26 cellular contexts compared by ENCODE assay signal in the genomic region with DNA sequence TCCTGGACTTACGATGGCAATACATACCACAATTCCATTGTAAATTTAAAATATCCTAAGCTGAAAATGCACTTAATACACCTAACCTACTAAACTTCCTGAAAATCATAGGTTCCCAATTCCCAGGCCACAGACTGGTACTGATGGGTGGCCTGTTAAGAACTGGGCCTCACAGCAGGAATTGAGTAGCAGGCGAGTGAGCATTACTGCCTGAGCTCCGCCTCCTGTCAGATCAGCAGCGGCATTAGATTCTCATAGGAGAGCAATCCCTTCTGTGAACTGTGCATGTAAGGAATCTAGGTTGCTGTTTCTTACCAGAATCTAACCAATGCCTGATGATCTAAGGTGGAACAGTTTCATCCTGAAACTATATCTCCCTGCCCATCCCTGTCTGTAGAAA.
DNase-seq lines count a peak whose midpoint lies in the region; ATAC-seq and TF ChIP-seq lines count a peak whose summit lies in the region.
"Had no signal": no experiment of that assay in that cellular context is flagged by ENCODE, and none has a peak within 500 bp of the region (broad histone marks: within the 10 kb centered on the region; RNA-seq: fewer than 3 reads in every experiment).

No MANE protein-coding gene starts in this region.

- H3K23ac ChIP-seq in neuronal stem cell (ENCODE audit: low read depth, low read length, poor library complexity), result no peak overlapping the region

- no peak overlapping the region for H4K8ac ChIP-seq in neuronal stem cell (ENCODE audit: low read depth, low read length)

- ATAC-seq in GM21717 (IDR thresholded peaks at IDR 0.05; ENCODE audit: unreplicated experiment) (peak; percentile 17), WTC11 (peak; percentile 77), GM21737 (IDR thresholded peaks at IDR 0.05; ENCODE audit: unreplicated experiment) (no peak), HG03196 (IDR thresholded peaks at IDR 0.05; ENCODE audit: unreplicated experiment) (no peak), HG03521 (IDR thresholded peaks at IDR 0.05; ENCODE audit: unreplicated experiment) (no peak)
- ATAC-seq: PC-3 had no signal

- CTCF ChIA-PET in WTC11 (lab: Charles Lee), result no interaction called here

- peak overlapping the region; percentile 38 for H2AFZ ChIP-seq in neuronal stem cell (ENCODE audit: low read length)

- peaks cover 4% of the 10 kb centered on the region; the same call in 1 of the 2 replicates for H3K4me1 Mint-ChIP-seq in WTC11

- no peak overlapping the region for H2BK15ac ChIP-seq in neuronal stem cell (ENCODE audit: low read length)

- no peak overlapping the region for H3K4me3 ChIP-seq in neuronal stem cell (ENCODE audit: low read length in 2 of 2)
- H3K4me3 ChIP-seq: BLaER1, HAP-1, SK-N-MC had no signal

- no peak overlapping the region for H3K4ac ChIP-seq in neuronal stem cell (ENCODE audit: low read length)

- H3K4me2 ChIP-seq in neuronal stem cell (ENCODE audit: insufficient read depth, low read length, poor library complexity, severe bottlenecking), result no peak overlapping the region
- H3K4me2 ChIP-seq: BLaER1 had no signal

- H3K79me1 ChIP-seq in neuronal stem cell (ENCODE audit: low read depth, low read length), result no peaks in the 10 kb centered on the region

- TF ChIP-seq CTCF in WTC11 (IDR thresholded peaks at IDR 0.05), result no peak

- H2BK12ac ChIP-seq in neuronal stem cell (ENCODE audit: low read length), result no peak overlapping the region

- no peaks in the 10 kb centered on the region for H3K27me3 ChIP-seq in neuronal stem cell (ENCODE audit: control insufficient read depth in 3 of 3, insufficient read depth in 3 of 3, low read depth in 1 of 3, low read length in 3 of 3)
- H3K27me3 ChIP-seq: BLaER1 had no signal

- H3K27me3 Mint-ChIP-seq in WTC11 (ENCODE audit: low read depth), result no peaks in the 10 kb centered on the region
- H3K27me3 Mint-ChIP-seq: CD4-positive, alpha-beta T cell had no signal

- H2AK5ac ChIP-seq in neuronal stem cell (ENCODE audit: low read depth, low read length), result no peak overlapping the region

- H4K91ac ChIP-seq in neuronal stem cell (ENCODE audit: low read depth, low read length, poor library complexity), result no peak overlapping the region

- H2BK5ac ChIP-seq in neuronal stem cell (ENCODE audit: low read length), result no peak overlapping the region

- peaks cover 6% of the 10 kb centered on the region for H3K36me3 Mint-ChIP-seq in WTC11

- H3K9me3 Mint-ChIP-seq in WTC11, result peaks cover 14% of the 10 kb centered on the region

- POLR2A ChIA-PET in WTC11 (lab: Charles Lee), result no interaction called here

- no peak overlapping the region for H3K4me3 Mint-ChIP-seq in WTC11
- H3K4me3 Mint-ChIP-seq: CD4-positive, alpha-beta T cell had no signal

- no CpG with 5 or more reads among the region's 4 CpGs for WGBS in neuronal stem cell (ENCODE audit: extremely low coverage in 2 of 2, insufficient read length in 2 of 2, insufficient replicate concordance in 1 of 2), 2 donors

- no peak overlapping the region for H3K18ac ChIP-seq in neuronal stem cell (ENCODE audit: low read length)

- no peaks in the 10 kb centered on the region for H3K9me3 ChIP-seq in neuronal stem cell (replicated peaks in 1 of 2; ENCODE audit: control insufficient read depth in 2 of 2, insufficient read depth in 1 of 2, low read depth in 1 of 2, low read length in 2 of 2)
- H3K9me3 ChIP-seq: BLaER1, HAP-1 had no signal

- no peak overlapping the region for H3K9ac ChIP-seq in neuronal stem cell (ENCODE audit: low read depth, low read length, poor library complexity)
- H3K9ac ChIP-seq: BLaER1 had no signal

- no peak overlapping the region for H3K14ac ChIP-seq in neuronal stem cell (ENCODE audit: low read length)

- no peak overlapping the region for H3K27ac Mint-ChIP-seq in WTC11
- H3K27ac Mint-ChIP-seq: CD4-positive, alpha-beta T cell had no signal

- DNase-seq in M059J (ENCODE audit: low read depth), result peak; percentile 2
- DNase-seq in WTC11 (ENCODE audit: low spot score), result no peak
- DNase-seq in neuronal stem cell (ENCODE audit: low spot score), result no peak
- DNase-seq in NCI-H1694 treated with DMSO at 0.1 percent for 48 hours (lab: John Stamatoyannopoulos, UW), result no peak
- DNase-seq: CD4-positive, alpha-beta T cell; COR-L47; DMS79 treated with DMSO at 0.1 percent for 48 hours; KBM-7; NCI-H1092 treated with DMSO at 0.1 percent for 48 hours; NCI-H146; NCI-H2029 treated with DMSO at 0.1 percent for 48 hours; NCI-H2171; NCI-H345; NCI-H524; NCI-H774; PC-3; RPMI8226; SHP77 treated with DMSO at 0.1 percent for 48 hours; SW 1271 had no signal

- no peak overlapping the region for H2BK120ac ChIP-seq in neuronal stem cell (ENCODE audit: low read depth, low read length)

- no peaks in the 10 kb centered on the region for H3K36me3 ChIP-seq in neuronal stem cell (replicated peaks in 1 of 2; ENCODE audit: control insufficient read depth in 2 of 2, insufficient read depth in 2 of 2, low read length in 2 of 2)
- H3K36me3 ChIP-seq: BLaER1, HAP-1 had no signal

- no peaks in the 10 kb centered on the region for H3K4me1 ChIP-seq in neuronal stem cell (ENCODE audit: control insufficient read depth in 2 of 2, insufficient read depth in 1 of 2, low read depth in 1 of 2, low read length in 2 of 2)
- H3K4me1 ChIP-seq: BLaER1, HAP-1 had no signal

- no peak overlapping the region for H3K27ac ChIP-seq in neuronal stem cell (replicated peaks; ENCODE audit: low read length)
- H3K27ac ChIP-seq: BLaER1, SK-N-MC had no signal

TF ChIP-seq in WTC11, 78 proteins besides CTCF, POLR2A, EP300 and RAD21:
- TF ChIP-seq, protein P1, sequence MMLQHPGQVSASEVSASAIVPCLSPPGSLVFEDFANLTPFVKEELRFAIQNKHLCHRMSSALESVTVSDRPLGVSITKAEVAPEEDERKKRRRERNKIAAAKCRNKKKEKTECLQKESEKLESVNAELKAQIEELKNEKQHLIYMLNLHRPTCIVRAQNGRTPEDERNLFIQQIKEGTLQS (CRISPR knock-in tag; conservative IDR thresholded peaks at IDR 0.05), result no peak
- TF ChIP-seq NR1H2 (CRISPR knock-in tag; IDR thresholded peaks at IDR 0.05), result no peak
- TF ChIP-seq ZNF121 (CRISPR knock-in tag; IDR thresholded peaks at IDR 0.05), result no peak
- TF ChIP-seq CREB1 (CRISPR knock-in tag; IDR thresholded peaks at IDR 0.05), result no peak
- TF ChIP-seq, protein P2, sequence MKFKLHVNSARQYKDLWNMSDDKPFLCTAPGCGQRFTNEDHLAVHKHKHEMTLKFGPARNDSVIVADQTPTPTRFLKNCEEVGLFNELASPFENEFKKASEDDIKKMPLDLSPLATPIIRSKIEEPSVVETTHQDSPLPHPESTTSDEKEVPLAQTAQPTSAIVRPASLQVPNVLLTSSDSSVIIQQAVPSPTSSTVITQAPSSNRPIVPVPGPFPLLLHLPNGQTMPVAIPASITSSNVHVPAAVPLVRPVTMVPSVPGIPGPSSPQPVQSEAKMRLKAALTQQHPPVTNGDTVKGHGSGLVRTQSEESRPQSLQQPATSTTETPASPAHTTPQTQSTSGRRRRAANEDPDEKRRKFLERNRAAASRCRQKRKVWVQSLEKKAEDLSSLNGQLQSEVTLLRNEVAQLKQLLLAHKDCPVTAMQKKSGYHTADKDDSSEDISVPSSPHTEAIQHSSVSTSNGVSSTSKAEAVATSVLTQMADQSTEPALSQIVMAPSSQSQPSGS (CRISPR knock-in tag; IDR thresholded peaks at IDR 0.05; ENCODE audit: borderline replicate concordance, low read depth), result no peak

Comparison
In these comparisons a context has a peak if more than half of its experiments do, and no peak if none do; other contexts are left out.
1. ATAC-seq: peak in GM21717 (single experiment) and WTC11 (single experiment); none in GM21737 (single experiment), HG03196 (single experiment) and HG03521 (single experiment).